Comparison of ENCODE assay signal across 1 cellular context in the genomic region with DNA sequence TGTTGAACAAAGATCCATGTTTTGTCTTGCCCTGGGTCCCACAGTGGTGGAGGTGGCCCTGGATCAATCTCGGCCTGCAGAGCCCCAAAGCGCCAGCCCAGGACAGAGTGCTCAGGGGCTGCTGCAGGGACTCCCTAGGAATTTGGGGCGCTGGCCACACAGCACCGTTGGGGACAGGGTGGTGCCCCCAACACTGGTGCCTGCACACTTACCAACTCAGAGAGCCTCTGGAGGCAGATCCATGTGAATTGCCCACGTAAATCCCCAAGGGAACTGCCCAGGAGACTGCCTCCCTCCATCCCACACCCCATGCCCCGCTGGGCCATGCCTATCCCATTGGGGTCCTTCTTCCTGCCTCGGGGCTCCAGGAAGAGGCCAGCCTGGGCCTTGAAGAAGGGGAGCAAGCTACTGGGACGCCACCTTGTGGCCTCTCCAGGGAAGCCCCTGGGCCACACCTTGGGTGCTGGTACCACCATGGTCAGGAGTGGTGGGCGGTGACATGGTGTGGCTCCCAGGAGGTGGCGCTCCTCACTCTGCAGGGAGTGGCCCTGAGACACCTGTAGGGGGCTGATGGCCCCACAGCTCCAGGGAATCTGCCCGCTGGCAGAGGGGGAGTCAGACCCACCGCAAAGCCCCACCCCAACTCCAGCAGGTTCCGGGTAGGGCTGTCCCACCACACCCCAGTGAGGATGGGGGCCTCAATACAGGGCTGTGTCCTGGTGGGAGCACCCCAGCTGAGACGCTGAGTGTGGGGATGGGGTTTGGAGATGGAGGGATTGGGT.
TF ChIP-seq lines count a peak whose summit lies in the region.

No MANE protein-coding gene starts in this region.

TF ChIP-seq in HepG2, 621 proteins besides CTCF, POLR2A, EP300 and RAD21 (continued from another document and continues in another):
- TF ChIP-seq, protein P1, sequence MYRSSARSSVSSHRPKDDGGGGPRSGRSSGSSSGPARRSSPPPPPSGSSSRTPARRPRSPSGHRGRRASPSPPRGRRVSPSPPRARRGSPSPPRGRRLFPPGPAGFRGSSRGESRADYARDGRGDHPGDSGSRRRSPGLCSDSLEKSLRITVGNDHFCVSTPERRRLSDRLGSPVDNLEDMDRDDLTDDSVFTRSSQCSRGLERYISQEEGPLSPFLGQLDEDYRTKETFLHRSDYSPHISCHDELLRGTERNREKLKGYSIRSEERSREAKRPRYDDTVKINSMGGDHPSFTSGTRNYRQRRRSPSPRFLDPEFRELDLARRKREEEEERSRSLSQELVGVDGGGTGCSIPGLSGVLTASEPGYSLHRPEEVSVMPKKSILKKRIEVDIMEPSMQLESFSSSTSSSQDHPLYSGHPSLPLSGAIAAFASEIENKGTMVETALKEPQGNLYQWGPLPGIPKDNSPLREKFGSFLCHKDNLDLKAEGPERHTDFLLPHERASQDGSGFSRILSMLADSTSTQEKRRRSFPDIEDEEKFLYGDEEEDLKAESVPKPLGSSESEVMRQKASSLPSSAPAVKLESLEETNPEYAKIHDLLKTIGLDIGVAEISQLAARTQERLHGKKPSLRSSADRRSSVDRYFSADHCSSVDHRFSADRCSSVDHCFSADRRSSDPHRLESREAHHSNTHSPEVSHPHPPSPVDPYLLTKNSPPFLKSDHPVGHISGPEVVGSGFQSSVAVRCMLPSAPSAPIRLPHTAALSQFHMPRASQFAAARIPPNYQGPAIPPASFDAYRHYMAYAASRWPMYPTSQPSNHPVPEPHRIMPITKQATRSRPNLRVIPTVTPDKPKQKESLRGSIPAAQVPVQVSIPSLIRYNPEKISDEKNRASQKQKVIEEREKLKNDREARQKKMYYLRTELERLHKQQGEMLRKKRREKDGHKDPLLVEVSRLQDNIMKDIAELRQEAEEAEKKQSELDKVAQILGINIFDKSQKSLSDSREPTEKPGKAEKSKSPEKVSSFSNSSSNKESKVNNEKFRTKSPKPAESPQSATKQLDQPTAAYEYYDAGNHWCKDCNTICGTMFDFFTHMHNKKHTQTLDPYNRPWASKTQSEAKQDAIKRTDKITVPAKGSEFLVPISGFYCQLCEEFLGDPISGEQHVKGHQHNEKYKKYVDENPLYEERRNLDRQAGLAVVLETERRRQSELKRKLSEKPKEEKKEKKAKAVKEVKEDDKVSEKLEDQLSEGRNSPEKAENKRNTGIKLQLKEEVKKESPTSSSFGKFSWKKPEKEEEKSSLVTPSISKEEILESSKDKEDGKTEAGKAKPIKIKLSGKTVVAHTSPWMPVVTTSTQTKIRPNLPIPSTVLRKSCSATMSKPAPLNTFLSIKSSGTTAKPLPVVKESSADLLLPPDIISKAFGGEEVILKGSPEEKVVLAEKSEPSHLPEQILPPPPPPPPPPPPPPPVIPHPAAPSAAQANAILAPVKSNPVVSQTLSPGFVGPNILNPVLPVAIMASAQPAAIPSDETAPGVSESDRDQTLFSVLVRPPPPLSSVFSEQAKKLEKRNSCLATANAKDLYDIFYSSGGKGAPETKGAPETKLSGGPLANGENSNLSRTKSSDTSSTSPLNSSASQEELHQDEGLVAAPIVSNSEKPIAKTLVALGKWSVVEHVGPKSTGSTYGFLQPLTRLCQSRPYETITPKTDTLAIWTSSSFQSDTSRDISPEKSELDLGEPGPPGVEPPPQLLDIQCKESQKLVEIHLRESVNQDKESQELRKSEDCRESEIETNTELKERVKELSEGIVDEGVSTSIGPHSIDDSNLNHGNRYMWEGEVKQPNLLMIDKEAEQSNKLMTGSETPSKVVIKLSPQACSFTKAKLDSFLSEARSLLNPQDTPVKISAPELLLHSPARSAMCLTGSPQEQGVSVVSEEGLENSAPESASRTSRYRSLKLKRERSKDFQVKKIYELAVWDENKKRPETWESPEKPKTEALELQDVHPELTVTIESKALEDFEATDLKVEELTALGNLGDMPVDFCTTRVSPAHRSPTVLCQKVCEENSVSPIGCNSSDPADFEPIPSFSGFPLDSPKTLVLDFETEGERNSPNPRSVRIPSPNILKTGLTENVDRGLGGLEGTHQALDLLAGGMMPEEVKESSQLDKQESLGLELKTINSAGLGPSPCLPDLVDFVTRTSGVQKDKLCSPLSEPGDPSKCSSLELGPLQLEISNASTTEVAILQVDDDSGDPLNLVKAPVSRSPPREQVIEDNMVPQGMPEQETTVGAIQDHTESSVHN (CRISPR knock-in tag; IDR thresholded peaks at IDR 0.05), result no peak
- TF ChIP-seq PHB2 (IDR thresholded peaks at IDR 0.05; ENCODE audit: partially characterized antibody) (no peak), ZNF761 (CRISPR knock-in tag; conservative IDR thresholded peaks at IDR 0.05) (no peak), BHLHE40 (IDR thresholded peaks at IDR 0.05; ENCODE audit: low read length) (no peak), SALL1 (CRISPR knock-in tag; IDR thresholded peaks at IDR 0.05) (peak; percentile 76), ZFY (CRISPR knock-in tag; IDR thresholded peaks at IDR 0.05) (0 out of 2 replicates have a peak, but pooled peaks have one; percentile 34), ZNF644 (CRISPR knock-in tag; IDR thresholded peaks at IDR 0.05; ENCODE audit: low read depth) (peak; percentile 54; the same call in 1 of the 2 replicates), ZNF883 (CRISPR knock-in tag; IDR thresholded peaks at IDR 0.05; ENCODE audit: not compliant biosample characterization) (peak; percentile 76), ZBTB38 (CRISPR knock-in tag; IDR thresholded peaks at IDR 0.05) (peak; percentile 70), RELA (CRISPR knock-in tag; IDR thresholded peaks at IDR 0.05) (no peak), HDAC1 (CRISPR knock-in tag; IDR thresholded peaks at IDR 0.05) (peak; percentile 51; the same call in 1 of the 2 replicates), KDM4B (CRISPR knock-in tag; IDR thresholded peaks at IDR 0.05) (0 out of 2 replicates have a peak, but pooled peaks have one; percentile 34), RARA (CRISPR knock-in tag; IDR thresholded peaks at IDR 0.05) (no peak; the same call in 1 of the 2 replicates), NR2F6 (IDR thresholded peaks at IDR 0.05) (no peak), NR2F6 (CRISPR knock-in tag; IDR thresholded peaks at IDR 0.05) (peak; percentile 26), ZNF20 (CRISPR knock-in tag; IDR thresholded peaks at IDR 0.05) (no peak), RXRA (CRISPR knock-in tag; IDR thresholded peaks at IDR 0.05) (peak; percentile 46; the same call in 1 of the 2 replicates), ZNF607 (CRISPR knock-in tag; IDR thresholded peaks at IDR 0.05; ENCODE audit: borderline replicate concordance) (no peak), ZNF12 (CRISPR knock-in tag; IDR thresholded peaks at IDR 0.05) (no peak), ZMYM4 (CRISPR knock-in tag; IDR thresholded peaks at IDR 0.05) (peak; percentile 63; the same call in 1 of the 2 replicates), HOXA9 (CRISPR knock-in tag; IDR thresholded peaks at IDR 0.05; ENCODE audit: borderline replicate concordance) (no peak), ARHGAP35 (CRISPR knock-in tag; IDR thresholded peaks at IDR 0.05; ENCODE audit: borderline replicate concordance) (no peak)
- TF ChIP-seq, protein P2, sequence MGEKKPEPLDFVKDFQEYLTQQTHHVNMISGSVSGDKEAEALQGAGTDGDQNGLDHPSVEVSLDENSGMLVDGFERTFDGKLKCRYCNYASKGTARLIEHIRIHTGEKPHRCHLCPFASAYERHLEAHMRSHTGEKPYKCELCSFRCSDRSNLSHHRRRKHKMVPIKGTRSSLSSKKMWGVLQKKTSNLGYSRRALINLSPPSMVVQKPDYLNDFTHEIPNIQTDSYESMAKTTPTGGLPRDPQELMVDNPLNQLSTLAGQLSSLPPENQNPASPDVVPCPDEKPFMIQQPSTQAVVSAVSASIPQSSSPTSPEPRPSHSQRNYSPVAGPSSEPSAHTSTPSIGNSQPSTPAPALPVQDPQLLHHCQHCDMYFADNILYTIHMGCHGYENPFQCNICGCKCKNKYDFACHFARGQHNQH (CRISPR knock-in tag; IDR thresholded peaks at IDR 0.05), result peak; percentile 81; the same call in 1 of the 2 replicates
- TF ChIP-seq, protein P3, sequence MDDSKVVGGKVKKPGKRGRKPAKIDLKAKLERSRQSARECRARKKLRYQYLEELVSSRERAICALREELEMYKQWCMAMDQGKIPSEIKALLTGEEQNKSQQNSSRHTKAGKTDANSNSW (CRISPR knock-in tag; IDR thresholded peaks at IDR 0.05; ENCODE audit: borderline replicate concordance), result no peak
- TF ChIP-seq, protein P4, sequence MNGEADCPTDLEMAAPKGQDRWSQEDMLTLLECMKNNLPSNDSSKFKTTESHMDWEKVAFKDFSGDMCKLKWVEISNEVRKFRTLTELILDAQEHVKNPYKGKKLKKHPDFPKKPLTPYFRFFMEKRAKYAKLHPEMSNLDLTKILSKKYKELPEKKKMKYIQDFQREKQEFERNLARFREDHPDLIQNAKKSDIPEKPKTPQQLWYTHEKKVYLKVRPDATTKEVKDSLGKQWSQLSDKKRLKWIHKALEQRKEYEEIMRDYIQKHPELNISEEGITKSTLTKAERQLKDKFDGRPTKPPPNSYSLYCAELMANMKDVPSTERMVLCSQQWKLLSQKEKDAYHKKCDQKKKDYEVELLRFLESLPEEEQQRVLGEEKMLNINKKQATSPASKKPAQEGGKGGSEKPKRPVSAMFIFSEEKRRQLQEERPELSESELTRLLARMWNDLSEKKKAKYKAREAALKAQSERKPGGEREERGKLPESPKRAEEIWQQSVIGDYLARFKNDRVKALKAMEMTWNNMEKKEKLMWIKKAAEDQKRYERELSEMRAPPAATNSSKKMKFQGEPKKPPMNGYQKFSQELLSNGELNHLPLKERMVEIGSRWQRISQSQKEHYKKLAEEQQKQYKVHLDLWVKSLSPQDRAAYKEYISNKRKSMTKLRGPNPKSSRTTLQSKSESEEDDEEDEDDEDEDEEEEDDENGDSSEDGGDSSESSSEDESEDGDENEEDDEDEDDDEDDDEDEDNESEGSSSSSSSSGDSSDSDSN (CRISPR knock-in tag; IDR thresholded peaks at IDR 0.05), result peak; percentile 61
- TF ChIP-seq, protein P5, sequence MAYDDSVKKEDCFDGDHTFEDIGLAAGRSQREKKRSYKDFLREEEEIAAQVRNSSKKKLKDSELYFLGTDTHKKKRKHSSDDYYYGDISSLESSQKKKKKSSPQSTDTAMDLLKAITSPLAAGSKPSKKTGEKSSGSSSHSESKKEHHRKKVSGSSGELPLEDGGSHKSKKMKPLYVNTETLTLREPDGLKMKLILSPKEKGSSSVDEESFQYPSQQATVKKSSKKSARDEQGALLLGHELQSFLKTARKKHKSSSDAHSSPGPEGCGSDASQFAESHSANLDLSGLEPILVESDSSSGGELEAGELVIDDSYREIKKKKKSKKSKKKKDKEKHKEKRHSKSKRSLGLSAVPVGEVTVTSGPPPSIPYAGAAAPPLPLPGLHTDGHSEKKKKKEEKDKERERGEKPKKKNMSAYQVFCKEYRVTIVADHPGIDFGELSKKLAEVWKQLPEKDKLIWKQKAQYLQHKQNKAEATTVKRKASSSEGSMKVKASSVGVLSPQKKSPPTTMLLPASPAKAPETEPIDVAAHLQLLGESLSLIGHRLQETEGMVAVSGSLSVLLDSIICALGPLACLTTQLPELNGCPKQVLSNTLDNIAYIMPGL (CRISPR knock-in tag; IDR thresholded peaks at IDR 0.05; ENCODE audit: borderline replicate concordance in 1 of 2, low read depth in 1 of 2), result peak; percentile 91 to 93
- TF ChIP-seq, protein P6, sequence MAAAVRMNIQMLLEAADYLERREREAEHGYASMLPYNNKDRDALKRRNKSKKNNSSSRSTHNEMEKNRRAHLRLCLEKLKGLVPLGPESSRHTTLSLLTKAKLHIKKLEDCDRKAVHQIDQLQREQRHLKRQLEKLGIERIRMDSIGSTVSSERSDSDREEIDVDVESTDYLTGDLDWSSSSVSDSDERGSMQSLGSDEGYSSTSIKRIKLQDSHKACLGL (CRISPR knock-in tag; IDR thresholded peaks at IDR 0.05), result no peak
- TF ChIP-seq, protein P7, sequence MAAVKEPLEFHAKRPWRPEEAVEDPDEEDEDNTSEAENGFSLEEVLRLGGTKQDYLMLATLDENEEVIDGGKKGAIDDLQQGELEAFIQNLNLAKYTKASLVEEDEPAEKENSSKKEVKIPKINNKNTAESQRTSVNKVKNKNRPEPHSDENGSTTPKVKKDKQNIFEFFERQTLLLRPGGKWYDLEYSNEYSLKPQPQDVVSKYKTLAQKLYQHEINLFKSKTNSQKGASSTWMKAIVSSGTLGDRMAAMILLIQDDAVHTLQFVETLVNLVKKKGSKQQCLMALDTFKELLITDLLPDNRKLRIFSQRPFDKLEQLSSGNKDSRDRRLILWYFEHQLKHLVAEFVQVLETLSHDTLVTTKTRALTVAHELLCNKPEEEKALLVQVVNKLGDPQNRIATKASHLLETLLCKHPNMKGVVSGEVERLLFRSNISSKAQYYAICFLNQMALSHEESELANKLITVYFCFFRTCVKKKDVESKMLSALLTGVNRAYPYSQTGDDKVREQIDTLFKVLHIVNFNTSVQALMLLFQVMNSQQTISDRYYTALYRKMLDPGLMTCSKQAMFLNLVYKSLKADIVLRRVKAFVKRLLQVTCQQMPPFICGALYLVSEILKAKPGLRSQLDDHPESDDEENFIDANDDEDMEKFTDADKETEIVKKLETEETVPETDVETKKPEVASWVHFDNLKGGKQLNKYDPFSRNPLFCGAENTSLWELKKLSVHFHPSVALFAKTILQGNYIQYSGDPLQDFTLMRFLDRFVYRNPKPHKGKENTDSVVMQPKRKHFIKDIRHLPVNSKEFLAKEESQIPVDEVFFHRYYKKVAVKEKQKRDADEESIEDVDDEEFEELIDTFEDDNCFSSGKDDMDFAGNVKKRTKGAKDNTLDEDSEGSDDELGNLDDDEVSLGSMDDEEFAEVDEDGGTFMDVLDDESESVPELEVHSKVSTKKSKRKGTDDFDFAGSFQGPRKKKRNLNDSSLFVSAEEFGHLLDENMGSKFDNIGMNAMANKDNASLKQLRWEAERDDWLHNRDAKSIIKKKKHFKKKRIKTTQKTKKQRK (IDR thresholded peaks at IDR 0.05; ENCODE audit: low read length), result no peak
- TF ChIP-seq, protein P8, sequence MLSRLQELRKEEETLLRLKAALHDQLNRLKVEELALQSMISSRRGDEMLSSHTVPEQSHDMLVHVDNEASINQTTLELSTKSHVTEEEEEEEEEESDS (CRISPR knock-in tag; IDR thresholded peaks at IDR 0.05; ENCODE audit: borderline replicate concordance), result no peak
- TF ChIP-seq, protein P9, sequence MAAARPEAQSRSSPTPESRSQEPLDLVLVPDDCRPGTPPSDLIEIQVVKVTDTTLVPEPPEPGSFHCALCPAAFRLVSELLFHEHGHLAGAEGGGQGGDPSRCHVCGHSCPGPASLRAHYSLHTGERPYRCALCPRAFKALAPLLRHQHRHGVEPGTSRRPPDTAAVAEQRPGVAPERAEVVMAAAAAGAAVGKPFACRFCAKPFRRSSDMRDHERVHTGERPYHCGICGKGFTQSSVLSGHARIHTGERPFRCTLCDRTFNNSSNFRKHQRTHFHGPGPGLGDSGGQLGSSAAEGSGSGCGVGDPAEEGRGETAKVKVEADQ (CRISPR knock-in tag; IDR thresholded peaks at IDR 0.05; ENCODE audit: borderline replicate concordance), result no peak
- TF ChIP-seq, protein P10, sequence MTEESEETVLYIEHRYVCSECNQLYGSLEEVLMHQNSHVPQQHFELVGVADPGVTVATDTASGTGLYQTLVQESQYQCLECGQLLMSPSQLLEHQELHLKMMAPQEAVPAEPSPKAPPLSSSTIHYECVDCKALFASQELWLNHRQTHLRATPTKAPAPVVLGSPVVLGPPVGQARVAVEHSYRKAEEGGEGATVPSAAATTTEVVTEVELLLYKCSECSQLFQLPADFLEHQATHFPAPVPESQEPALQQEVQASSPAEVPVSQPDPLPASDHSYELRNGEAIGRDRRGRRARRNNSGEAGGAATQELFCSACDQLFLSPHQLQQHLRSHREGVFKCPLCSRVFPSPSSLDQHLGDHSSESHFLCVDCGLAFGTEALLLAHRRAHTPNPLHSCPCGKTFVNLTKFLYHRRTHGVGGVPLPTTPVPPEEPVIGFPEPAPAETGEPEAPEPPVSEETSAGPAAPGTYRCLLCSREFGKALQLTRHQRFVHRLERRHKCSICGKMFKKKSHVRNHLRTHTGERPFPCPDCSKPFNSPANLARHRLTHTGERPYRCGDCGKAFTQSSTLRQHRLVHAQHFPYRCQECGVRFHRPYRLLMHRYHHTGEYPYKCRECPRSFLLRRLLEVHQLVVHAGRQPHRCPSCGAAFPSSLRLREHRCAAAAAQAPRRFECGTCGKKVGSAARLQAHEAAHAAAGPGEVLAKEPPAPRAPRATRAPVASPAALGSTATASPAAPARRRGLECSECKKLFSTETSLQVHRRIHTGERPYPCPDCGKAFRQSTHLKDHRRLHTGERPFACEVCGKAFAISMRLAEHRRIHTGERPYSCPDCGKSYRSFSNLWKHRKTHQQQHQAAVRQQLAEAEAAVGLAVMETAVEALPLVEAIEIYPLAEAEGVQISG (CRISPR knock-in tag; IDR thresholded peaks at IDR 0.05), result peak; percentile 70
